Comparison of ENCODE assay signal across 13 cellular contexts in genomic region chr9:9912459-9912858, GRCh38.
DNase-seq lines count a peak whose midpoint lies in the region; ATAC-seq and TF ChIP-seq lines count a peak whose summit lies in the region.
"Had no signal": no experiment of that assay in that cellular context is flagged by ENCODE, and none has a peak within 500 bp of the region (broad histone marks: within the 10 kb centered on the region; RNA-seq: fewer than 3 reads in every experiment).

No MANE protein-coding gene starts in this region.

- H2BK120ac ChIP-seq in H9 (ENCODE audit: low read depth, low read length, poor library complexity, severe bottlenecking) = no peak overlapping the region

- H2BK15ac ChIP-seq in H9 (ENCODE audit: low read depth, low read length) = no peak overlapping the region

- H3K4me3 Mint-ChIP-seq in H9 (no peak overlapping the region), CD14-positive monocyte (no peak overlapping the region)
- H3K4me3 Mint-ChIP-seq: activated CD4-positive, alpha-beta T cell treated with anti-CD3 and anti-CD28 coated beads, Interleukin-2, amount 10 ng/mL, durations not matched to agents 24 days and 14 days; central memory CD8-positive, alpha-beta T cell had no signal

- H3K23me2 ChIP-seq in H9 (ENCODE audit: insufficient read length, low read depth, low read length, poor library complexity, severe bottlenecking) = no peaks in the 10 kb centered on the region

- H3K4me2 ChIP-seq in H9 (ENCODE audit: insufficient read depth, insufficient read length, low read length) = no peak overlapping the region

- no peak overlapping the region for H2AFZ ChIP-seq in H9 (ENCODE audit: low read length)

- no peaks in the 10 kb centered on the region for H3K27me3 Mint-ChIP-seq in H9 (ENCODE audit: low read depth)
- peaks cover 0 to 2% (median 0%) of the 10 kb centered on the region in 3 donors for H3K27me3 Mint-ChIP-seq in CD14-positive monocyte (ENCODE audit: low read depth in 3 of 3)
- H3K27me3 Mint-ChIP-seq: activated CD4-positive, alpha-beta T cell treated with anti-CD3 and anti-CD28 coated beads, Interleukin-2, amount 10 ng/mL, durations not matched to agents 24 days and 14 days; central memory CD8-positive, alpha-beta T cell had no signal

- no peaks in the 10 kb centered on the region for H3K9me3 ChIP-seq in H9 (ENCODE audit: control insufficient read depth, low read depth, low read length)

- H3K27me3 ChIP-seq in H9 (ENCODE audit: insufficient read depth, low read length) = no peaks in the 10 kb centered on the region

- H3K36me3 Mint-ChIP-seq in H9 (ENCODE audit: insufficient read depth in 1 of 3, low read depth in 3 of 3) (peaks cover 0 to 11% (median 2%) of the 10 kb centered on the region in 3 experiments; a peak in 2 of 7 replicates), CD14-positive monocyte (no peaks in the 10 kb centered on the region)

- H2AK5ac ChIP-seq in H9 (ENCODE audit: insufficient read length, low read length) = no peak overlapping the region

- TF ChIP-seq CTCF in H9 (conservative IDR thresholded peaks at IDR 0.05) (peak; percentile 57), fibroblast of the aortic adventitia (IDR thresholded peaks at IDR 0.05; ENCODE audit: insufficient read depth, low read length) (peak; percentile 11), omental fat pad (IDR thresholded peaks at IDR 0.05) (no peak), CD14-positive monocyte (IDR thresholded peaks at IDR 0.05) (no peak)

- intact Hi-C loops in CD14-positive monocyte (cut with micrococcal nuclease) = no loop called here

- no peak overlapping the region for H3K4ac ChIP-seq in H9 (ENCODE audit: low read depth, low read length)

- DNase-seq in ELR (ENCODE audit: low read depth) = peak; percentile 0
- DNase-seq in H9 = no peak
- peak; percentile 47 for DNase-seq in NCI-H526 treated with DMSO at 0.1 percent for 48 hours (lab: John Stamatoyannopoulos, UW)
- DNase-seq in fibroblast of the aortic adventitia (ENCODE audit: low read depth) = no peak
- DNase-seq in omental fat pad (ENCODE audit: low spot score) = no peak
- DNase-seq in islet precursor cell = no peak
- DNase-seq in erythroblast (lab: John Stamatoyannopoulos, UW) = no peak
- no peak for DNase-seq in CD14-positive monocyte (ENCODE audit: low spot score)
- DNase-seq: activated CD4-positive, alpha-beta T cell treated with anti-CD3 and anti-CD28 coated beads, Interleukin-2, amount 10 ng/mL, durations not matched to agents 24 days and 14 days; kidney; NCI-H226 had no signal

- H3K27ac ChIP-seq in H9 (ENCODE audit: insufficient read length, low read depth, low read length) = no peak overlapping the region
- H3K27ac ChIP-seq: skin epidermis had no signal

- no peaks in the 10 kb centered on the region for H3K79me1 ChIP-seq in H9 (ENCODE audit: insufficient read depth, low read depth, low read length, poor library complexity, severe bottlenecking)

- no peak overlapping the region for H3K9ac ChIP-seq in H9 (ENCODE audit: extremely low read depth, insufficient read length, low read length)

- H3K79me2 ChIP-seq in H9 (ENCODE audit: insufficient read depth, low read length) = no peaks in the 10 kb centered on the region

- TF ChIP-seq POLR2A in erythroblast (IDR thresholded peaks at IDR 0.05; ENCODE audit: low read length) = no peak

- no peaks in the 10 kb centered on the region for H3K4me1 Mint-ChIP-seq in H9
- H3K4me1 Mint-ChIP-seq in CD14-positive monocyte = no peaks in the 10 kb centered on the region
- H3K4me1 Mint-ChIP-seq: activated CD4-positive, alpha-beta T cell treated with anti-CD3 and anti-CD28 coated beads, Interleukin-2, amount 10 ng/mL, durations not matched to agents 24 days and 14 days; central memory CD8-positive, alpha-beta T cell had no signal

- WGBS in H9 (ENCODE audit: extremely low coverage, insufficient read length, low lambda C conversion rate) = no CpG with 5 or more reads among the region's 2 CpGs

- no peak overlapping the region for H2BK20ac ChIP-seq in H9 (ENCODE audit: low read depth, low read length, poor library complexity, severe bottlenecking)

- no peak overlapping the region for H3K4me3 ChIP-seq in fibroblast of the aortic adventitia (ENCODE audit: low read depth, low read length)
- H3K4me3 ChIP-seq: skin epidermis had no signal

- H4K91ac ChIP-seq in H9 (ENCODE audit: insufficient read length, low read depth, low read length) = no peak overlapping the region

- no peaks in the 10 kb centered on the region for H3K4me1 ChIP-seq in H9 (ENCODE audit: insufficient read depth, low read length)

- H2BK5ac ChIP-seq in H9 (ENCODE audit: insufficient read length, low read length) = no peak overlapping the region

- H3K18ac ChIP-seq in H9 (ENCODE audit: insufficient read length, low read depth, low read length) = no peak overlapping the region

- no peak overlapping the region for H3T11ph ChIP-seq in H9 (ENCODE audit: low read length)

- no peak overlapping the region for H3K56ac ChIP-seq in H9 (ENCODE audit: insufficient read length, low read depth, low read length)

- no peak overlapping the region for H4K5ac ChIP-seq in H9 (ENCODE audit: insufficient read length, low read depth, low read length)

- H4K8ac ChIP-seq in H9 (replicated peaks; ENCODE audit: insufficient read length, low read depth, low read length) = no peak overlapping the region

- no peak for ATAC-seq in omental fat pad (ENCODE audit: low FRiP score)

- no peak overlapping the region for H2BK12ac ChIP-seq in H9 (ENCODE audit: insufficient read length, low read depth, low read length)

- no peak overlapping the region for H3K23ac ChIP-seq in H9 (ENCODE audit: insufficient read length, low read depth, low read length)

- H3K27ac Mint-ChIP-seq in H9 = no peak overlapping the region
- no peak overlapping the region for H3K27ac Mint-ChIP-seq in CD14-positive monocyte
- H3K27ac Mint-ChIP-seq: activated CD4-positive, alpha-beta T cell treated with anti-CD3 and anti-CD28 coated beads, Interleukin-2, amount 10 ng/mL, durations not matched to agents 24 days and 14 days had no signal

- H3K14ac ChIP-seq in H9 (ENCODE audit: insufficient read depth, low read length) = no peak overlapping the region

- no peaks in the 10 kb centered on the region for H4K20me1 ChIP-seq in H9 (ENCODE audit: control insufficient read depth, insufficient read depth, insufficient read length)

- H3K9me3 Mint-ChIP-seq in H9 = peaks cover 10 to 11% of the 10 kb centered on the region in 2 experiments
- H3K9me3 Mint-ChIP-seq in CD14-positive monocyte = peaks cover 0 to 14% (median 10%) of the 10 kb centered on the region in 7 donors
- H3K9me3 Mint-ChIP-seq: activated CD4-positive, alpha-beta T cell treated with anti-CD3 and anti-CD28 coated beads, Interleukin-2, amount 10 ng/mL, durations not matched to agents 24 days and 14 days had no signal

Comparison
In these comparisons a context has a peak if more than half of its experiments do, and no peak if none do; other contexts are left out.
1. DNase-seq: peak in ELR (single experiment) and NCI-H526 treated with DMSO at 0.1 percent for 48 hours (single experiment); none in H9 (single experiment), fibroblast of the aortic adventitia (single experiment), omental fat pad (single experiment), islet precursor cell (single experiment), erythroblast (0 of 2) and CD14-positive monocyte (single experiment).
2. CTCF ChIP-seq: peak in H9 (single experiment) and fibroblast of the aortic adventitia (single experiment); none in omental fat pad (0 of 3) and CD14-positive monocyte (single experiment).